Comparison of ENCODE assay signal across 19 cellular contexts in the genomic region with DNA sequence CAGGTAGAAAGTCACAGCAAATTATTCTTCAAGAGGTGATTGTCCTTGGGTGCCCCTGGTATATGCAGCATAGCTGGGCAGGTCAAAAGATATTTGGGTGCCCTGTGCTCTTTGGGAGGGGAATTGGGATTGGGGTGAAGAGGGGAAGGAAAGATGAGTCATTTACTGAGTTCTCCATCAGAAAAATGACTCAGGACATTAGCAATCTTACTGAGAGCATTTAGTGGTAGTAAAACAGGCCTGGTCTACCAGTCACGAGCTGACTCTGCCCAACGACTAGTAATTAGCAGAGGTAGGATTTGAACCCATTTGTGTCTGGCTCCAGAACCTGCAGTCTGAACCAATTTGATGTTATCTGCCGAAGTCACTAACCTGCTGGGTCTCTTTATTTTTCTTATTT. TPM values are rescaled to one million over a fixed set of nuclear protein-coding genes. Genes with fewer than 3 reads are reported as not detected.
"Had no signal": no experiment of that assay in that cellular context is flagged by ENCODE, and none has a peak within 500 bp of the region (broad histone marks: within the 10 kb centered on the region; RNA-seq: fewer than 3 reads in every experiment).

No MANE protein-coding gene starts in this region.

- H3K36me3 ChIP-seq: SJCRH30 had no signal

- H3K9me3 ChIP-seq: SJCRH30 had no signal

- DNase-seq: activated B cell treated with CpG ODN at 0.5 μM for 24 hours; activated CD4-positive, alpha-beta memory T cell treated with anti-CD3 and anti-CD28 coated beads for 36 hours; activated CD4-positive, alpha-beta T cell treated with anti-CD3 and anti-CD28 coated beads for 1 hour; activated CD4-positive, alpha-beta T cell treated with anti-CD3 and anti-CD28 coated beads, Interleukin-2, amount 10 ng/mL, durations not matched to agents 24 days and 14 days; activated CD8-positive, alpha-beta memory T cell treated with anti-CD3 and anti-CD28 coated beads, Interleukin-2, amount 50 U/mL, for 4 hours; aorta; NCI-H1048; NCI-H146; NCI-H187 treated with DMSO at 0.1 percent for 48 hours; NCI-H2081 treated with DMSO at 0.1 percent for 48 hours; NCI-H446; NCI-H524; SJCRH30; SK-N-SH had no signal

- H3K27ac ChIP-seq: SJCRH30 had no signal

- H3K4me1 ChIP-seq: SJCRH30 had no signal

- H3K36me3 Mint-ChIP-seq: activated CD4-positive, alpha-beta memory T cell treated with anti-CD3 and anti-CD28 coated beads for 36 hours; activated naive CD4-positive, alpha-beta T cell treated with anti-CD3 and anti-CD28 coated beads, Interleukin-2, amount 50 U/mL, for 24 hours had no signal

- H3K4me3 Mint-ChIP-seq: activated B cell treated with CpG ODN at 0.5 μM for 24 hours; activated CD4-positive, alpha-beta memory T cell treated with anti-CD3 and anti-CD28 coated beads for 36 hours; activated CD4-positive, alpha-beta T cell treated with anti-CD3 and anti-CD28 coated beads, Interleukin-2, amount 10 ng/mL, durations not matched to agents 24 days and 14 days; activated naive CD4-positive, alpha-beta T cell treated with anti-CD3 and anti-CD28 coated beads, Interleukin-2, amount 50 U/mL, for 24 hours; T-helper 2 cell treated with Interferon-gamma antibody and Interleukin-4, amounts not matched to agents 5 μg/mL and 100 μg/mL, for 36 hours had no signal

- H3K27ac Mint-ChIP-seq: activated B cell treated with CpG ODN at 0.5 μM for 24 hours; activated CD4-positive, alpha-beta memory T cell treated with anti-CD3 and anti-CD28 coated beads for 36 hours; activated CD4-positive, alpha-beta T cell treated with anti-CD3 and anti-CD28 coated beads, Interleukin-2, amount 10 ng/mL, durations not matched to agents 24 days and 14 days; activated naive CD4-positive, alpha-beta T cell treated with anti-CD3 and anti-CD28 coated beads, Interleukin-2, amount 50 U/mL, for 24 hours; T-helper 2 cell treated with Interferon-gamma antibody and Interleukin-4, amounts not matched to agents 5 μg/mL and 100 μg/mL, for 36 hours had no signal

- H3K27me3 ChIP-seq: SJCRH30 had no signal

- H3K9me3 Mint-ChIP-seq: activated CD4-positive, alpha-beta memory T cell treated with anti-CD3 and anti-CD28 coated beads for 36 hours; activated CD4-positive, alpha-beta T cell treated with anti-CD3 and anti-CD28 coated beads, Interleukin-2, amount 10 ng/mL, durations not matched to agents 24 days and 14 days; activated naive CD4-positive, alpha-beta T cell treated with anti-CD3 and anti-CD28 coated beads, Interleukin-2, amount 50 U/mL, for 24 hours; T-helper 2 cell treated with Interferon-gamma antibody and Interleukin-4, amounts not matched to agents 5 μg/mL and 100 μg/mL, for 36 hours had no signal

- ATAC-seq: Right ventricle myocardium inferior had no signal

- H3K4me3 ChIP-seq: SJCRH30 had no signal

RNA-seq across cellular contexts. Expression of gene GRIN2A, which starts 6.0 kb away (rescaled TPM):
- total RNA-seq: activated CD4-positive, alpha-beta memory T cell treated with anti-CD3 and anti-CD28 coated beads for 36 hours; activated CD4-positive, alpha-beta T cell treated with anti-CD3 and anti-CD28 coated beads, Interleukin-2, amount 10 ng/mL, durations not matched to agents 24 days and 14 days; activated CD8-positive, alpha-beta memory T cell treated with anti-CD3 and anti-CD28 coated beads for 36 hours; T-helper 1 cell treated with Interleukin-12 subunit alpha and Interleukin-12 subunit beta and Interleukin-4 antibody, amounts not matched to agents 30 ng/mL and 1 ng/mL, for 36 hours had no signal
- polyA plus RNA-seq: SK-N-SH had no signal
